ENCODE assay signal across 9 cellular contexts in genomic region chr1:16122916-16123315, GRCh38. TPM values are rescaled to one million over a fixed set of nuclear protein-coding genes. Genes with fewer than 3 reads are reported as not detected.
A peak's percentile ranks its signal among the peaks of the same experiment; 100 is the strongest.
DNase-seq lines count a peak whose midpoint lies in the region; ATAC-seq and TF ChIP-seq lines count a peak whose summit lies in the region.
"Had no signal": no experiment of that assay in that cellular context is flagged by ENCODE, and none has a peak within 500 bp of the region (broad histone marks: within the 10 kb centered on the region; RNA-seq: fewer than 3 reads in every experiment).

No MANE protein-coding gene starts in this region.

- ATAC-seq in GM23338 (no peak), HG03520 (IDR thresholded peaks at IDR 0.05; ENCODE audit: unreplicated experiment) (no peak)
- peak; percentile 88 for ATAC-seq in effector memory CD8-positive, alpha-beta T cell (replicated peaks)

- H3K27me3 ChIP-seq in GM23338 (ENCODE audit: insufficient read depth): no peaks in the 10 kb centered on the region

- no peak overlapping the region for H2AFZ ChIP-seq in GM23338
- H2AFZ ChIP-seq: parathyroid adenoma had no signal

- DNase-seq in GM23338 (ENCODE audit: low spot score): no peak
- peak; percentile 86 for DNase-seq in RPMI7951 (ENCODE audit: low read depth)
- DNase-seq in effector memory CD8-positive, alpha-beta T cell: peak; percentile 59 to 61 (median 61)
- DNase-seq in stimulated activated CD4-positive, alpha-beta T cell treated with anti-CD3 and anti-CD28 coated beads, Interleukin-2, amount 100 ng/mL, for 24 hours: peak; percentile 49 to 58
- no peak for DNase-seq in substantia nigra (lab: John Stamatoyannopoulos, UW)
- DNase-seq in putamen (ENCODE audit: low spot score): no peak

- TF ChIP-seq CTCF in GM23338 (conservative IDR thresholded peaks at IDR 0.05; ENCODE audit: low read depth in 2 of 2): no peak

- H3K27me3 Mint-ChIP-seq in GM23338 (ENCODE audit: insufficient read depth, low read depth, poor library complexity): peaks cover 7% of the 10 kb centered on the region
- H3K27me3 Mint-ChIP-seq in effector memory CD8-positive, alpha-beta T cell: peaks cover 0 to 11% of the 10 kb centered on the region in 2 donors

- H3K27ac ChIP-seq in GM23338 (ENCODE audit: low read depth) (no peak overlapping the region), substantia nigra (ENCODE audit: low read depth, low read length, poor library complexity, severe bottlenecking) (no peak overlapping the region)
- H3K27ac ChIP-seq: parathyroid adenoma had no signal

- H3K4me1 Mint-ChIP-seq in GM23338: peaks cover 45% of the 10 kb centered on the region
- H3K4me1 Mint-ChIP-seq in effector memory CD8-positive, alpha-beta T cell (ENCODE audit: low read depth in 2 of 2): peaks cover 24 to 42% of the 10 kb centered on the region in 2 donors

- H4K20me1 ChIP-seq in GM23338 (replicated peaks; ENCODE audit: insufficient read depth): 0 out of 2 replicates have a peak, but pooled peaks cover 3% of the 10 kb centered on the region

- no peaks in the 10 kb centered on the region for H3K9me2 ChIP-seq in GM23338 (ENCODE audit: insufficient read depth)

- peak overlapping the region; percentile 73 for H3K27ac Mint-ChIP-seq in GM23338
- H3K27ac Mint-ChIP-seq in effector memory CD8-positive, alpha-beta T cell: peak overlapping the region in 1 of 2 donors; percentile 49

- H3K4me2 ChIP-seq in GM23338: no peak overlapping the region; the same call in 1 of the 2 replicates

- no peak overlapping the region for H3K4me3 ChIP-seq in GM23338

- 0 out of 2 replicates have a peak, but pooled peaks cover 5% of the 10 kb centered on the region for H3F3A ChIP-seq in GM23338 (replicated peaks; ENCODE audit: low read depth)

- H3K4me1 ChIP-seq in GM23338 (ENCODE audit: insufficient read depth): peaks cover 24% of the 10 kb centered on the region; the same call in 1 of the 2 replicates
- H3K4me1 ChIP-seq: parathyroid adenoma had no signal

- no peak overlapping the region; the same call in 2 of the 3 replicates for H3K4me3 Mint-ChIP-seq in GM23338
- peak overlapping the region; percentile 55 to 72 for H3K4me3 Mint-ChIP-seq in effector memory CD8-positive, alpha-beta T cell

- peaks cover 39% of the 10 kb centered on the region for H3K36me3 Mint-ChIP-seq in GM23338 (ENCODE audit: low read depth)
- peaks cover 5% of the 10 kb centered on the region for H3K36me3 Mint-ChIP-seq in effector memory CD8-positive, alpha-beta T cell (ENCODE audit: insufficient read depth)

- H3K36me3 ChIP-seq in GM23338 (ENCODE audit: insufficient read depth): peaks cover 7% of the 10 kb centered on the region; the same call in 1 of the 2 replicates

- H3K79me2 ChIP-seq in GM23338 (replicated peaks; ENCODE audit: insufficient read depth): no peaks in the 10 kb centered on the region
- H3K79me2 ChIP-seq: parathyroid adenoma had no signal

- no peaks in the 10 kb centered on the region for H3K9me3 Mint-ChIP-seq in GM23338
- H3K9me3 Mint-ChIP-seq in effector memory CD8-positive, alpha-beta T cell: no peaks in the 10 kb centered on the region

TF ChIP-seq in GM23338, 12 proteins besides CTCF, POLR2A, EP300 and RAD21:
- TF ChIP-seq, protein P1, sequence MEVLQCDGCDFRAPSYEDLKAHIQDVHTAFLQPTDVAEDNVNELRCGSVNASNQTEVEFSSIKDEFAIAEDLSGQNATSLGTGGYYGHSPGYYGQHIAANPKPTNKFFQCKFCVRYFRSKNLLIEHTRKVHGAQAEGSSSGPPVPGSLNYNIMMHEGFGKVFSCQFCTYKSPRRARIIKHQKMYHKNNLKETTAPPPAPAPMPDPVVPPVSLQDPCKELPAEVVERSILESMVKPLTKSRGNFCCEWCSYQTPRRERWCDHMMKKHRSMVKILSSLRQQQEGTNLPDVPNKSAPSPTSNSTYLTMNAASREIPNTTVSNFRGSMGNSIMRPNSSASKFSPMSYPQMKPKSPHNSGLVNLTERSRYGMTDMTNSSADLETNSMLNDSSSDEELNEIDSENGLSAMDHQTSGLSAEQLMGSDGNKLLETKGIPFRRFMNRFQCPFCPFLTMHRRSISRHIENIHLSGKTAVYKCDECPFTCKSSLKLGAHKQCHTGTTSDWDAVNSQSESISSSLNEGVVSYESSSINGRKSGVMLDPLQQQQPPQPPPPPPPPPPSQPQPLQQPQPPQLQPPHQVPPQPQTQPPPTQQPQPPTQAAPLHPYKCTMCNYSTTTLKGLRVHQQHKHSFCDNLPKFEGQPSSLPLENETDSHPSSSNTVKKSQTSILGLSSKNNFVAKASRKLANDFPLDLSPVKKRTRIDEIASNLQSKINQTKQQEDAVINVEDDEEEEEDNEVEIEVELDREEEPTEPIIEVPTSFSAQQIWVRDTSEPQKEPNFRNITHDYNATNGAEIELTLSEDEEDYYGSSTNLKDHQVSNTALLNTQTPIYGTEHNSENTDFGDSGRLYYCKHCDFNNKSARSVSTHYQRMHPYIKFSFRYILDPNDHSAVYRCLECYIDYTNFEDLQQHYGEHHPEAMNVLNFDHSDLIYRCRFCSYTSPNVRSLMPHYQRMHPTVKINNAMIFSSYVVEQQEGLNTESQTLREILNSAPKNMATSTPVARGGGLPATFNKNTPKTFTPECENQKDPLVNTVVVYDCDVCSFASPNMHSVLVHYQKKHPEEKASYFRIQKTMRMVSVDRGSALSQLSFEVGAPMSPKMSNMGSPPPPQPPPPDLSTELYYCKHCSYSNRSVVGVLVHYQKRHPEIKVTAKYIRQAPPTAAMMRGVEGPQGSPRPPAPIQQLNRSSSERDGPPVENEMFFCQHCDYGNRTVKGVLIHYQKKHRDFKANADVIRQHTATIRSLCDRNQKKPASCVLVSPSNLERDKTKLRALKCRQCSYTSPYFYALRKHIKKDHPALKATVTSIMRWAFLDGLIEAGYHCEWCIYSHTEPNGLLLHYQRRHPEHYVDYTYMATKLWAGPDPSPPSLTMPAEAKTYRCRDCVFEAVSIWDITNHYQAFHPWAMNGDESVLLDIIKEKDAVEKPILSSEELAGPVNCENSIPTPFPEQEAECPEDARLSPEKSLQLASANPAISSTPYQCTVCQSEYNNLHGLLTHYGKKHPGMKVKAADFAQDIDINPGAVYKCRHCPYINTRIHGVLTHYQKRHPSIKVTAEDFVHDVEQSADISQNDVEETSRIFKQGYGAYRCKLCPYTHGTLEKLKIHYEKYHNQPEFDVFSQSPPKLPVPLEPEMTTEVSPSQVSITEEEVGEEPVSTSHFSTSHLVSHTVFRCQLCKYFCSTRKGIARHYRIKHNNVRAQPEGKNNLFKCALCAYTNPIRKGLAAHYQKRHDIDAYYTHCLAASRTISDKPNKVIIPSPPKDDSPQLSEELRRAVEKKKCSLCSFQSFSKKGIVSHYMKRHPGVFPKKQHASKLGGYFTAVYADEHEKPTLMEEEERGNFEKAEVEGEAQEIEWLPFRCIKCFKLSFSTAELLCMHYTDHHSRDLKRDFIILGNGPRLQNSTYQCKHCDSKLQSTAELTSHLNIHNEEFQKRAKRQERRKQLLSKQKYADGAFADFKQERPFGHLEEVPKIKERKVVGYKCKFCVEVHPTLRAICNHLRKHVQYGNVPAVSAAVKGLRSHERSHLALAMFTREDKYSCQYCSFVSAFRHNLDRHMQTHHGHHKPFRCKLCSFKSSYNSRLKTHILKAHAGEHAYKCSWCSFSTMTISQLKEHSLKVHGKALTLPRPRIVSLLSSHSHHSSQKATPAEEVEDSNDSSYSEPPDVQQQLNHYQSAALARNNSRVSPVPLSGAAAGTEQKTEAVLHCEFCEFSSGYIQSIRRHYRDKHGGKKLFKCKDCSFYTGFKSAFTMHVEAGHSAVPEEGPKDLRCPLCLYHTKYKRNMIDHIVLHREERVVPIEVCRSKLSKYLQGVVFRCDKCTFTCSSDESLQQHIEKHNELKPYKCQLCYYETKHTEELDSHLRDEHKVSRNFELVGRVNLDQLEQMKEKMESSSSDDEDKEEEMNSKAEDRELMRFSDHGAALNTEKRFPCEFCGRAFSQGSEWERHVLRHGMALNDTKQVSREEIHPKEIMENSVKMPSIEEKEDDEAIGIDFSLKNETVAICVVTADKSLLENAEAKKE (CRISPR knock-in tag; IDR thresholded peaks at IDR 0.05): no peak
- TF ChIP-seq STAT1 (IDR thresholded peaks at IDR 0.05; ENCODE audit: unreplicated experiment) (no peak), CREB1 (CRISPR knock-in tag; IDR thresholded peaks at IDR 0.05; ENCODE audit: low read depth) (no peak), ZNF114 (CRISPR knock-in tag; IDR thresholded peaks at IDR 0.05) (no peak), EZH2phosphoT487 (IDR thresholded peaks at IDR 0.05; ENCODE audit: unreplicated experiment) (no peak), EZH2 (IDR thresholded peaks at IDR 0.05; ENCODE audit: low read depth, unreplicated experiment) (no peak)
- TF ChIP-seq, protein P2, sequence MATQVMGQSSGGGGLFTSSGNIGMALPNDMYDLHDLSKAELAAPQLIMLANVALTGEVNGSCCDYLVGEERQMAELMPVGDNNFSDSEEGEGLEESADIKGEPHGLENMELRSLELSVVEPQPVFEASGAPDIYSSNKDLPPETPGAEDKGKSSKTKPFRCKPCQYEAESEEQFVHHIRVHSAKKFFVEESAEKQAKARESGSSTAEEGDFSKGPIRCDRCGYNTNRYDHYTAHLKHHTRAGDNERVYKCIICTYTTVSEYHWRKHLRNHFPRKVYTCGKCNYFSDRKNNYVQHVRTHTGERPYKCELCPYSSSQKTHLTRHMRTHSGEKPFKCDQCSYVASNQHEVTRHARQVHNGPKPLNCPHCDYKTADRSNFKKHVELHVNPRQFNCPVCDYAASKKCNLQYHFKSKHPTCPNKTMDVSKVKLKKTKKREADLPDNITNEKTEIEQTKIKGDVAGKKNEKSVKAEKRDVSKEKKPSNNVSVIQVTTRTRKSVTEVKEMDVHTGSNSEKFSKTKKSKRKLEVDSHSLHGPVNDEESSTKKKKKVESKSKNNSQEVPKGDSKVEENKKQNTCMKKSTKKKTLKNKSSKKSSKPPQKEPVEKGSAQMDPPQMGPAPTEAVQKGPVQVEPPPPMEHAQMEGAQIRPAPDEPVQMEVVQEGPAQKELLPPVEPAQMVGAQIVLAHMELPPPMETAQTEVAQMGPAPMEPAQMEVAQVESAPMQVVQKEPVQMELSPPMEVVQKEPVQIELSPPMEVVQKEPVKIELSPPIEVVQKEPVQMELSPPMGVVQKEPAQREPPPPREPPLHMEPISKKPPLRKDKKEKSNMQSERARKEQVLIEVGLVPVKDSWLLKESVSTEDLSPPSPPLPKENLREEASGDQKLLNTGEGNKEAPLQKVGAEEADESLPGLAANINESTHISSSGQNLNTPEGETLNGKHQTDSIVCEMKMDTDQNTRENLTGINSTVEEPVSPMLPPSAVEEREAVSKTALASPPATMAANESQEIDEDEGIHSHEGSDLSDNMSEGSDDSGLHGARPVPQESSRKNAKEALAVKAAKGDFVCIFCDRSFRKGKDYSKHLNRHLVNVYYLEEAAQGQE (IDR thresholded peaks at IDR 0.05; ENCODE audit: unreplicated experiment): no peak
TF ChIP-seq in GM23338: peak in this region for 0.

RNA-seq across cellular contexts. Expression of gene EPHA2, which starts 33.0 kb away (rescaled TPM):
- 35.0 and 51.2 TPM in 2 replicates for total RNA-seq in GM23338 (2014; rRNA removed; shearing (Covaris generic))
- 7.5 and 8.5 TPM in 2 replicates for polyA plus RNA-seq in GM23338 (2016; fragmentation: Nextera tagmentation; extraction: Ambion mirVana)
- 47.1 and 53.4 TPM in 2 replicates for total RNA-seq in RPMI7951 (2014; rRNA removed; shearing (Covaris generic))
- total RNA-seq: T-helper 1 cell treated with Interleukin-12 subunit alpha and Interleukin-12 subunit beta and Interleukin-4 antibody, amounts not matched to agents 30 ng/mL and 1 ng/mL, for 36 hours had no signal

RNA-seq across cellular contexts. Expression of gene FAM131C, which starts 49.5 kb away (rescaled TPM):
- total RNA-seq in GM23338 (2014; rRNA removed; shearing (Covaris generic)): 0.74 and 1.3 TPM in 2 replicates
- polyA plus RNA-seq in GM23338 (2016; fragmentation: Nextera tagmentation; extraction: Ambion mirVana): 0.71 and 0.87 TPM in 2 replicates
- 0.20 TPM in 1 of 2 replicates, not detected in the other for total RNA-seq in RPMI7951 (2014; rRNA removed; shearing (Covaris generic))

Comparison
In these comparisons a context has a peak if more than half of its experiments do, and no peak if none do; other contexts are left out.
1. DNase-seq: peak in RPMI7951 (single experiment), effector memory CD8-positive, alpha-beta T cell (3 of 3) and stimulated activated CD4-positive, alpha-beta T cell treated with anti-CD3 and anti-CD28 coated beads, Interleukin-2, amount 100 ng/mL, for 24 hours (2 of 2); none in GM23338 (single experiment), substantia nigra (0 of 49) and putamen (single experiment).